19 cellular contexts compared by ENCODE assay signal in the genomic region with DNA sequence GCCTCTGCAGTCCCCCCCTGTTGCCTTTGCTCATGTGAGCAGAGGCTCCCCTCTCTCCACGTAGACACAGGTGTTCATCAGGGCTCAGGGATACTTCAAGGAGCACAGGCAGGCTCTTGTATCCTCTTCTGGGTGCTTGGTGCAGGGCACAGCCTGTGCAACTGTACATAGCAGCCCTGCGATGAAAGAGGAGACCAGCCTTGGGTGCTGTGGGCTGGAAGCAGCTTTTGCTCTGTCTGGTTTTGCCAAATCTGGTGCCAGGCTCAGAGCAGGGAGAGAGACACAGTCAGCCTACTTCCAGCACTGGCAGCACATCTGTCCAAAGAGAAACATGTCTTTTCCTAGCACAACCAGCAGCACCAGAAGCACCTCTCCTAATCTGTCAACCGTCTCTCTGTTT.
A peak's percentile ranks its signal among the peaks of the same experiment; 100 is the strongest.
DNase-seq lines count a peak whose midpoint lies in the region; ATAC-seq and TF ChIP-seq lines count a peak whose summit lies in the region.
"Had no signal": no experiment of that assay in that cellular context is flagged by ENCODE, and none has a peak within 500 bp of the region (broad histone marks: within the 10 kb centered on the region; RNA-seq: fewer than 3 reads in every experiment).

No MANE protein-coding gene starts in this region.

- peak overlapping the region; percentile 75 for H3K27ac Mint-ChIP-seq in T-helper 1 cell treated with Interleukin-12 subunit alpha and Interleukin-12 subunit beta and Interleukin-4 antibody, amounts not matched to agents 30 μg/mL and 1 μg/mL, for 36 hours
- peak overlapping the region in 3 of 5 experiments; percentile 28 to 96 (median 74) for H3K27ac Mint-ChIP-seq in brain

- DNase-seq in T-helper 1 cell (no peak), HuH-7.5 (ENCODE audit: low spot score) (no peak)
- no peak for DNase-seq in Jurkat, Clone E6-1 (ENCODE audit: low read depth, low spot score)
- DNase-seq: activated naive CD4-positive, alpha-beta T cell treated with Interleukin-2 at 50 U/mL for 16 hours; activated T-cell treated with anti-CD3 and anti-CD28 coated beads for 4 hours; AML-193; mucosa of descending colon; NCI-H2107; uterus had no signal

- peak overlapping the region; percentile 19 for H3K27ac ChIP-seq in parathyroid adenoma
- H3K27ac ChIP-seq: coronary artery, prostate gland, uterus had no signal

- H3K4me2 ChIP-seq in parathyroid adenoma (ENCODE audit: low read length), result no peak overlapping the region

- H3K4me1 ChIP-seq in parathyroid adenoma, result no peaks in the 10 kb centered on the region
- H3K4me1 ChIP-seq: prostate gland, uterus had no signal

- no peaks in the 10 kb centered on the region for H3K36me3 Mint-ChIP-seq in T-helper 1 cell treated with Interleukin-12 subunit alpha and Interleukin-12 subunit beta and Interleukin-4 antibody, amounts not matched to agents 30 μg/mL and 1 μg/mL, for 36 hours (ENCODE audit: low read depth)
- no peaks in the 10 kb centered on the region for H3K36me3 Mint-ChIP-seq in brain

- H3K4me3 ChIP-seq in Jurkat, Clone E6-1 (ENCODE audit: low read length), result peak overlapping the region; percentile 17; the same call in 1 of the 2 replicates
- H3K4me3 ChIP-seq in parathyroid adenoma (ENCODE audit: low read depth, low read length), result no peak overlapping the region
- H3K4me3 ChIP-seq: coronary artery, mucosa of descending colon, prostate gland, uterus had no signal

- H3K4me1 Mint-ChIP-seq in T-helper 1 cell treated with Interleukin-12 subunit alpha and Interleukin-12 subunit beta and Interleukin-4 antibody, amounts not matched to agents 30 μg/mL and 1 μg/mL, for 36 hours (ENCODE audit: low read depth), result peaks cover 15% of the 10 kb centered on the region
- H3K4me1 Mint-ChIP-seq in brain, result peaks cover 27% of the 10 kb centered on the region

- TF ChIP-seq CTCF in brain (conservative IDR thresholded peaks at IDR 0.05) (no peak), parathyroid adenoma (IDR thresholded peaks at IDR 0.05) (no peak)

- peak overlapping the region; percentile 25 for H2AFZ ChIP-seq in parathyroid adenoma

- H3K4me3 Mint-ChIP-seq in T-helper 1 cell treated with Interleukin-12 subunit alpha and Interleukin-12 subunit beta and Interleukin-4 antibody, amounts not matched to agents 30 μg/mL and 1 μg/mL, for 36 hours, result no peak overlapping the region
- no peak overlapping the region for H3K4me3 Mint-ChIP-seq in brain
- H3K4me3 Mint-ChIP-seq: CD8-positive, alpha-beta memory T cell; neural crest cell had no signal

- ATAC-seq in GM21528 (IDR thresholded peaks at IDR 0.05; ENCODE audit: low FRiP score, unreplicated experiment) (no peak), GM18873 (IDR thresholded peaks at IDR 0.05; ENCODE audit: low FRiP score, unreplicated experiment) (no peak)
- ATAC-seq: HCT116, mucosa of descending colon had no signal

- no peaks in the 10 kb centered on the region for H3K79me2 ChIP-seq in parathyroid adenoma

- H3K36me3 ChIP-seq in parathyroid adenoma (ENCODE audit: control insufficient read depth, insufficient read depth, low read length), result no peaks in the 10 kb centered on the region
- H3K36me3 ChIP-seq: prostate gland, uterus had no signal

- H3K27me3 ChIP-seq in parathyroid adenoma (ENCODE audit: control insufficient read depth, insufficient read depth, low read length), result no peaks in the 10 kb centered on the region
- H3K27me3 ChIP-seq: uterus had no signal

- no peak overlapping the region for H3K9ac ChIP-seq in parathyroid adenoma

- H3K9me3 Mint-ChIP-seq in T-helper 1 cell treated with Interleukin-12 subunit alpha and Interleukin-12 subunit beta and Interleukin-4 antibody, amounts not matched to agents 30 μg/mL and 1 μg/mL, for 36 hours, result no peaks in the 10 kb centered on the region
- peaks cover 0 to 2% (median 0%) of the 10 kb centered on the region in 5 experiments for H3K9me3 Mint-ChIP-seq in brain
- H3K9me3 Mint-ChIP-seq: CD8-positive, alpha-beta memory T cell; neural crest cell had no signal

- no peaks in the 10 kb centered on the region for H3K27me3 Mint-ChIP-seq in T-helper 1 cell treated with Interleukin-12 subunit alpha and Interleukin-12 subunit beta and Interleukin-4 antibody, amounts not matched to agents 30 μg/mL and 1 μg/mL, for 36 hours (ENCODE audit: low read depth)
- no peaks in the 10 kb centered on the region for H3K27me3 Mint-ChIP-seq in brain

- no peaks in the 10 kb centered on the region for H3K9me3 ChIP-seq in parathyroid adenoma (ENCODE audit: control insufficient read depth, low read length)
- H3K9me3 ChIP-seq: mucosa of descending colon, prostate gland, uterus had no signal
